ENCODE assay signal across 11 cellular contexts in the genomic region with DNA sequence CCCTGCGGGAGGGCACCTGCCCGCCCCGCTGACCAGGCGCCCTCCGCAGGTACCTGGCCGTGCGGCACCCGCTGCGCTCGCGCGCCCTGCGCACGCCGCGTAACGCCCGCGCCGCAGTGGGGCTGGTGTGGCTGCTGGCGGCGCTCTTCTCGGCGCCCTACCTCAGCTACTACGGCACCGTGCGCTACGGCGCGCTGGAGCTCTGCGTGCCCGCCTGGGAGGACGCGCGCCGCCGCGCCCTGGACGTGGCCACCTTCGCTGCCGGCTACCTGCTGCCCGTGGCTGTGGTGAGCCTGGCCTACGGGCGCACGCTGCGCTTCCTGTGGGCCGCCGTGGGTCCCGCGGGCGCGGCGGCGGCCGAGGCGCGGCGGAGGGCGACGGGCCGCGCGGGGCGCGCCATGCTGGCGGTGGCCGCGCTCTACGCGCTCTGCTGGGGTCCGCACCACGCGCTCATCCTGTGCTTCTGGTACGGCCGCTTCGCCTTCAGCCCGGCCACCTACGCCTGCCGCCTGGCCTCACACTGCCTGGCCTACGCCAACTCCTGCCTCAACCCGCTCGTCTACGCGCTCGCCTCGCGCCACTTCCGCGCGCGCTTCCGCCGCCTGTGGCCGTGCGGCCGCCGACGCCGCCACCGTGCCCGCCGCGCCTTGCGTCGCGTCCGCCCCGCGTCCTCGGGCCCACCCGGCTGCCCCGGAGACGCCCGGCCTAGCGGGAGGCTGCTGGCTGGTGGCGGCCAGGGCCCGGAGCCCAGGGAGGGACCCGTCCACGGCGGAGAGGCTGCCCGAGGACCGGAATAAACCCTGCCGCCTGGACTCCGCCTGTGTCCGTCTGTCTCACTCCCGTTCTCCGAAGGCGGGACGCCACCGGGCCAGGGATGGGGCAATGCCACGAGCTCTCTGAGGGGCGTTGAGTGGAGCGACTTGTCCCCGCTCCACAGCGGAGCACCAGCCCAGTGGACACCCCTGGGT. TPM values are rescaled to one million over a fixed set of nuclear protein-coding genes. Genes with fewer than 3 reads are reported as not detected.
DNase-seq lines count a peak whose midpoint lies in the region; ATAC-seq, FAIRE-seq and TF ChIP-seq lines count a peak whose summit lies in the region.
"Had no signal": no experiment of that assay in that cellular context is flagged by ENCODE, and none has a peak within 500 bp of the region (broad histone marks: within the 10 kb centered on the region; RNA-seq: fewer than 3 reads in every experiment).

No MANE protein-coding gene starts in this region.

- H3K4me1 Mint-ChIP-seq in stimulated activated naive CD8-positive, alpha-beta T cell treated with anti-CD3 and anti-CD28 coated beads, Interleukin-15, Interleukin-2, amounts not matched to agents 100 ng/mL and 50 ng/mL, for 24 hours (ENCODE audit: low read depth), result peaks cover 4% of the 10 kb centered on the region

- H3K27me3 ChIP-seq in bronchial epithelial cell (ENCODE audit: control insufficient read depth, insufficient read depth, low read length) (no peaks in the 10 kb centered on the region), lung (ENCODE audit: control insufficient read depth, insufficient read depth) (peaks cover 4% of the 10 kb centered on the region), aorta (ENCODE audit: control insufficient read depth in 1 of 2, insufficient read depth in 2 of 2, low read length in 1 of 2) (no peaks in the 10 kb centered on the region)

- no peaks in the 10 kb centered on the region for H3K9me3 Mint-ChIP-seq in stimulated activated naive CD8-positive, alpha-beta T cell treated with anti-CD3 and anti-CD28 coated beads, Interleukin-15, Interleukin-2, amounts not matched to agents 100 ng/mL and 50 ng/mL, for 24 hours

- ATAC-seq in stimulated activated naive CD8-positive, alpha-beta T cell treated with anti-CD3 and anti-CD28 coated beads, Interleukin-15, Interleukin-2, amounts not matched to agents 100 U/mL and 50 U/mL, for 24 hours, result no peak
- ATAC-seq in lung (ENCODE audit: insufficient read depth, low FRiP score) (no peak), aorta (ENCODE audit: low FRiP score) (no peak)
- ATAC-seq: upper lobe of right lung had no signal

- no peak overlapping the region for H3K27ac ChIP-seq in lung (ENCODE audit: low read depth in 1 of 2, low read length in 1 of 2)
- no peak overlapping the region for H3K27ac ChIP-seq in aorta (ENCODE audit: low read depth in 1 of 2, low read length in 2 of 2)
- H3K27ac ChIP-seq: upper lobe of right lung had no signal

- no peak for DNase-seq in stimulated activated naive CD8-positive, alpha-beta T cell treated with anti-CD3 and anti-CD28 coated beads, Interleukin-15, Interleukin-2, amounts not matched to agents 100 U/mL and 50 U/mL, for 24 hours
- no peak for DNase-seq in bronchial epithelial cell (ENCODE audit: low read depth)
- no peak for DNase-seq in lung (ENCODE audit: low spot score)
- no peak for DNase-seq in aorta
- DNase-seq in T1000 (lab: John Stamatoyannopoulos, UW), result no peak
- no peak for DNase-seq in HTR-8/SVneo (ENCODE audit: insufficient read length, low spot score)
- DNase-seq in NCI-H2227 treated with DMSO at 0.1 percent for 48 hours (lab: John Stamatoyannopoulos, UW), result no peak
- DNase-seq: upper lobe of right lung had no signal

- H3K9me3 ChIP-seq in lung (ENCODE audit: control insufficient read depth in 2 of 2, insufficient read depth in 1 of 2, low read length in 1 of 2), result no peaks in the 10 kb centered on the region
- H3K9me3 ChIP-seq in aorta (ENCODE audit: control insufficient read depth, low read length), result no peaks in the 10 kb centered on the region
- H3K9me3 ChIP-seq: upper lobe of right lung had no signal

- FAIRE-seq in bronchial epithelial cell (lab: Jason Lieb, UNC) (no peak), HTR-8/SVneo (lab: Jason Lieb, UNC) (no peak)

- H3K4me1 ChIP-seq in lung (ENCODE audit: control insufficient read depth in 2 of 2, insufficient read depth in 2 of 2, low read length in 2 of 2), result peaks cover 0 to 5% of the 10 kb centered on the region in 2 donors
- no peaks in the 10 kb centered on the region for H3K4me1 ChIP-seq in aorta (ENCODE audit: control insufficient read depth in 1 of 2, insufficient read depth in 2 of 2, low read length in 2 of 2)
- H3K4me1 ChIP-seq: upper lobe of right lung had no signal

- H3K4me3 Mint-ChIP-seq in stimulated activated naive CD8-positive, alpha-beta T cell treated with anti-CD3 and anti-CD28 coated beads, Interleukin-15, Interleukin-2, amounts not matched to agents 100 ng/mL and 50 ng/mL, for 24 hours, result peak overlapping the region; percentile 45

- peaks cover 5% of the 10 kb centered on the region for H3K36me3 Mint-ChIP-seq in stimulated activated naive CD8-positive, alpha-beta T cell treated with anti-CD3 and anti-CD28 coated beads, Interleukin-15, Interleukin-2, amounts not matched to agents 100 ng/mL and 50 ng/mL, for 24 hours (ENCODE audit: low read depth)

- intact Hi-C loops in aorta (cut with DNase I), result loop anchor here in 1 of 2 donors (10.0 kb wide), 1 partner anchor 110 kb away; no protein-coding TSS in a partner anchor

- H3K4me3 ChIP-seq in bronchial epithelial cell (ENCODE audit: low read depth, low read length), result peak overlapping the region; percentile 22
- peak overlapping the region; percentile 53 for H3K4me3 ChIP-seq in lung
- peak overlapping the region; percentile 11 to 24 for H3K4me3 ChIP-seq in aorta (ENCODE audit: low read length in 2 of 2)
- H3K4me3 ChIP-seq: upper lobe of right lung had no signal

- peaks cover 36% of the 10 kb centered on the region for H3K27me3 Mint-ChIP-seq in stimulated activated naive CD8-positive, alpha-beta T cell treated with anti-CD3 and anti-CD28 coated beads, Interleukin-15, Interleukin-2, amounts not matched to agents 100 ng/mL and 50 ng/mL, for 24 hours

- H3K36me3 ChIP-seq in bronchial epithelial cell (ENCODE audit: control insufficient read depth, insufficient read depth, low read length) (no peaks in the 10 kb centered on the region), lung (ENCODE audit: control insufficient read depth in 2 of 2, insufficient read depth in 2 of 2, low read length in 2 of 2) (peaks cover 0 to 8% of the 10 kb centered on the region in 2 donors), aorta (ENCODE audit: control insufficient read depth in 1 of 2, insufficient read depth in 2 of 2, low read length in 1 of 2) (no peaks in the 10 kb centered on the region)

- TF ChIP-seq CTCF in bronchial epithelial cell (IDR thresholded peaks at IDR 0.05; ENCODE audit: insufficient read depth, low read length, severe bottlenecking) (peak; percentile 15), lung (IDR thresholded peaks at IDR 0.05; ENCODE audit: control extremely low read depth, extremely low read depth) (no peak)

- H3K27ac Mint-ChIP-seq in stimulated activated naive CD8-positive, alpha-beta T cell treated with anti-CD3 and anti-CD28 coated beads, Interleukin-15, Interleukin-2, amounts not matched to agents 100 ng/mL and 50 ng/mL, for 24 hours, result no peak overlapping the region

- WGBS in lung, 2 donors, result 7 to 9% methylated on average over 113 to 135 of the region's 135 CpGs
- WGBS in aorta, 2 donors, result 7 to 8% methylated on average over 98 to 135 of the region's 135 CpGs

RNA-seq across cellular contexts. Expression of a gene that starts 1.8 kb away (rescaled TPM):
- total RNA-seq in bronchial epithelial cell (not detected in 2 replicates), lung (not detected), aorta (not detected)
- polyA plus RNA-seq in lung (not detected), aorta (under 1 TPM in 1 of 2 donors, not detected in 1; 0.28 TPM)
- total RNA-seq: HT1080, liver, upper lobe of right lung had no signal
- polyA plus RNA-seq: liver had no signal

RNA-seq across cellular contexts. Expression of a gene that starts 17.2 kb away (rescaled TPM):
- 12.8 and 27.6 TPM in 2 replicates for total RNA-seq in bronchial epithelial cell
- 10 to 100 TPM; 11.7 to 17.2 TPM for total RNA-seq in lung
- 10 to 100 TPM in 1 of 2 donors, 1 to 10 TPM in 1; 9.3 to 31.1 TPM for polyA plus RNA-seq in lung
- total RNA-seq in aorta, result 1 to 10 TPM; 4.4 to 5.8 TPM
- polyA plus RNA-seq in aorta, result 10 to 100 TPM in 1 of 2 donors, 1 to 10 TPM in 1; 6.9 to 21.4 TPM

RNA-seq across cellular contexts. Expression of a gene that starts 19.2 kb away (rescaled TPM):
- total RNA-seq in bronchial epithelial cell (18.7 and 18.9 TPM in 2 replicates), lung (10 to 100 TPM; 19.8 to 31.8 TPM), aorta (10 to 100 TPM; 11.0 to 16.7 TPM)
- polyA plus RNA-seq in lung (10 to 100 TPM; 19.3 to 20.2 TPM), aorta (10 to 100 TPM; 12.4 to 17.3 TPM)

RNA-seq across cellular contexts. Expression of a gene that starts 24.3 kb away (rescaled TPM):
- total RNA-seq in bronchial epithelial cell (267 and 420 TPM in 2 replicates), lung (100 to 1,000 TPM; 281 to 420 TPM), aorta (100 to 1,000 TPM; 276 to 356 TPM)
- polyA plus RNA-seq in lung (100 to 1,000 TPM; 175 to 224 TPM), aorta (100 to 1,000 TPM; 307 to 366 TPM)
